In the genomic region with DNA sequence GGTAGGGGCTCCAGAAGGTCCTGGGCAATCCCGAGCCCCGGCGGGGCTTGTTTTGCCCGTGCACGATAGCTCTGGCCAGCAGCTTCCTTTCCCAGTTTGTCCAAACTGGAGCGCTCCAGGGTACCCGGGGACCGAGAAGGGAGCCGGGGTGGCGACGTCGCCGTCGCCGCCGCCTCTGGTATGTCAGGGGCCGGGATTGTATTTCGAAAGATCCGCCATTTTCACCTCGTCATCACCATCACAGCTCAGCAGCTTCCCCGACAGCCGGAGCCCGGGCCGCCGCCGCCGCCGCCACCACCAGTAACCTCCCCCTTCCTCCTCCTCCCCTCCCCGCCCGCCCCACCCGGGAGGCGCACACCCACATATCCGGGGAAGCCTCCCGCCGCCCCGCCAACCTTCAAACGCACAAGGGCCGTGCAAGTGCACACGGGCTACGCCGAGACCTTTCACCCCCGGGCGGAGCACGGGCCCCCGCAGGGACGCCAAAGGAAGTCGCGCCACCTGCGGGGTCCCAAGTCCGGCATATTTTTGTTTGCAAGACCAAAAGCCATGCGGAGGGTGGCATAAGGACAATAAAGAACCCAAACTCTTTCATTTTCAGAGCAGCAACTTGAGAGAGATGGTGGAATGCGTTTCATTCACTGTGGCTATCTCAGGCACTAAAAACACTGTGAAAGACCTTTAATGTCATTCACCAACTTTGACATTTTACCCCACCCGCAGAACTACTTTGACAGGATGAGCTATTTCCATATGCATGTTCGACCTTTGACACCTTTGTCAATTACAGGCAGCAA, we compare ENCODE assay signal across 8 cellular contexts. TPM values are rescaled to one million over a fixed set of nuclear protein-coding genes. Genes with fewer than 3 reads are reported as not detected.
A peak's percentile ranks its signal among the peaks of the same experiment; 100 is the strongest.
DNase-seq lines count a peak whose midpoint lies in the region; ATAC-seq and TF ChIP-seq lines count a peak whose summit lies in the region.

A gene (minus strand): TSS at position 302 of the 797 bp plus-strand sequence. CDS start 25,979 bp downstream, outside the sequence.

- H3K9me3 ChIP-seq in left lung, result no peaks in the 10 kb centered on the region

- peak; percentile 53 for DNase-seq in A172 (ENCODE audit: low spot score)
- peak; percentile 50 for DNase-seq in NCI-H748 (lab: John Stamatoyannopoulos, UW; ENCODE audit: unreplicated experiment)
- peak; percentile 65 to 69 for DNase-seq in activated CD4-positive, alpha-beta T cell treated with anti-CD3 and anti-CD28 coated beads, Interleukin-2, amount 50 U/mL, for 24 hours (ENCODE audit: low read depth in 1 of 2, low spot score in 1 of 2)
- DNase-seq in dedifferentiated amniotic fluid mesenchymal stem cell (ENCODE audit: extremely low spot score), result peak; percentile 62
- peak; percentile 89 to 97 for DNase-seq in left lung
- DNase-seq in stimulated activated CD4-positive, alpha-beta T cell treated with anti-CD3 and anti-CD28 coated beads, Interleukin-2, amount 100 ng/mL, for 48 hours, result peak; percentile 66 to 67

- intact Hi-C loops in left lung (cut with DNase I), result no loop called here

- no peaks in the 10 kb centered on the region for H3K36me3 ChIP-seq in left lung

- no peak for TF ChIP-seq CTCF in left lung (IDR thresholded peaks at IDR 0.05)

- H3K27ac ChIP-seq in left lung, result peak within 1 kb of the TSS; percentile 88 to 92

- peaks cover 10 to 47% of the 10 kb centered on the region in 2 donors for H3K4me1 ChIP-seq in left lung

- ATAC-seq in GM18517 (IDR thresholded peaks at IDR 0.05; ENCODE audit: unreplicated experiment) (peak; percentile 44), HG03045 (IDR thresholded peaks at IDR 0.05; ENCODE audit: unreplicated experiment) (peak; percentile 48), left lung (peak; percentile 69)

- no peaks in the 10 kb centered on the region for H3K27me3 ChIP-seq in left lung

- peak within 1 kb of the TSS; percentile 82 to 88 for H3K4me3 ChIP-seq in left lung

RNA-seq across cellular contexts. Expression of the gene that starts here (rescaled TPM):
- total RNA-seq in A172 (2014; rRNA removed; shearing (Covaris generic)), result 33.5 and 35.1 TPM in 2 replicates
- 10 to 100 TPM; 10.3 to 13.6 TPM for total RNA-seq in left lung

Comparison
In these comparisons a context has a peak if more than half of its experiments do, and no peak if none do; other contexts are left out.
1. Peak in every context shown above with its lines: DNase-seq, ATAC-seq, H3K4me3 ChIP-seq and H3K27ac ChIP-seq.